In genomic region chr17:43791589-43791988, GRCh38 we compare ENCODE assay signal across 9 cellular contexts. TPM values are rescaled to one million over a fixed set of nuclear protein-coding genes. Genes with fewer than 3 reads are reported as not detected.
DNase-seq lines count a peak whose midpoint lies in the region; ATAC-seq, FAIRE-seq and TF ChIP-seq lines count a peak whose summit lies in the region.
"Had no signal": no experiment of that assay in that cellular context is flagged by ENCODE, and none has a peak within 500 bp of the region (broad histone marks: within the 10 kb centered on the region; RNA-seq: fewer than 3 reads in every experiment).

No MANE protein-coding gene starts in this region.

- H3K9ac ChIP-seq in endothelial cell of umbilical vein (replicated peaks; ENCODE audit: extremely low read depth, insufficient read depth, low read length): no peak overlapping the region

- ATAC-seq in activated naive CD8-positive, alpha-beta T cell treated with anti-CD3 and anti-CD28 coated beads, Interleukin-2, amount 50 U/mL, for 24 hours: peak; percentile 46
- ATAC-seq in sciatic nerve: no peak

- no peaks in the 10 kb centered on the region for H4K20me1 ChIP-seq in endothelial cell of umbilical vein (replicated peaks; ENCODE audit: control insufficient read depth, extremely low read depth, insufficient read depth, low read length)

- POLR2A ChIA-PET in endothelial cell of umbilical vein (lab: Charles Lee): interaction anchor here (0.6 kb wide), 1 partner anchor 229 kb away, joined by 10 read pairs; no protein-coding TSS in a partner anchor

- no peak for DNase-seq in activated naive CD8-positive, alpha-beta T cell treated with anti-CD3 and anti-CD28 coated beads, Interleukin-2, amount 50 U/mL, for 24 hours
- no peak for DNase-seq in activated naive CD8-positive, alpha-beta T cell treated with anti-CD3 and anti-CD28 coated beads for 36 hours
- DNase-seq in NCI-H69 (lab: John Stamatoyannopoulos, UW): peak; percentile 29
- DNase-seq in endothelial cell of umbilical vein (ENCODE audit: low read depth, low spot score): peak; percentile 40
- DNase-seq in testis: peak; percentile 67
- no peak for DNase-seq in suprapubic skin (ENCODE audit: low spot score in 2 of 2)
- no peak for DNase-seq in stimulated activated naive CD4-positive, alpha-beta T cell (lab: John Stamatoyannopoulos, UW)
- no peak for DNase-seq in sciatic nerve (ENCODE audit: low spot score)

- H3K79me2 ChIP-seq in endothelial cell of umbilical vein (ENCODE audit: control insufficient read depth, insufficient read depth, low read length): no peaks in the 10 kb centered on the region

- no peaks in the 10 kb centered on the region for H3K9me3 Mint-ChIP-seq in activated naive CD8-positive, alpha-beta T cell treated with anti-CD3 and anti-CD28 coated beads, Interleukin-2, amount 50 U/mL, for 24 hours
- no peaks in the 10 kb centered on the region for H3K9me3 Mint-ChIP-seq in activated naive CD8-positive, alpha-beta T cell treated with anti-CD3 and anti-CD28 coated beads for 36 hours

- H3K27ac ChIP-seq in endothelial cell of umbilical vein (ENCODE audit: insufficient read depth, low read depth, low read length): no peak overlapping the region
- no peak overlapping the region for H3K27ac ChIP-seq in testis
- no peak overlapping the region for H3K27ac ChIP-seq in suprapubic skin

- H3K4me1 Mint-ChIP-seq in activated naive CD8-positive, alpha-beta T cell treated with anti-CD3 and anti-CD28 coated beads, Interleukin-2, amount 50 U/mL, for 24 hours: no peaks in the 10 kb centered on the region
- no peaks in the 10 kb centered on the region for H3K4me1 Mint-ChIP-seq in activated naive CD8-positive, alpha-beta T cell treated with anti-CD3 and anti-CD28 coated beads for 36 hours

- H3K4me1 ChIP-seq in endothelial cell of umbilical vein (ENCODE audit: control insufficient read depth, extremely low read depth, insufficient read depth, low read length) (no peaks in the 10 kb centered on the region), testis (no peaks in the 10 kb centered on the region), suprapubic skin (peaks cover 14% of the 10 kb centered on the region)

- H3K36me3 ChIP-seq in endothelial cell of umbilical vein (ENCODE audit: control insufficient read depth in 2 of 2, extremely low read depth in 1 of 2, insufficient read depth in 2 of 2, low read length in 2 of 2) (no peaks in the 10 kb centered on the region), testis (ENCODE audit: low read depth, missing control alignments) (no peaks in the 10 kb centered on the region), suprapubic skin (no peaks in the 10 kb centered on the region)

- TF ChIP-seq EP300 in suprapubic skin (IDR thresholded peaks at IDR 0.05): no peak

- TF ChIP-seq CTCF in endothelial cell of umbilical vein (IDR thresholded peaks at IDR 0.05; ENCODE audit: extremely low read depth in 1 of 2, insufficient read depth in 1 of 2, low read depth in 1 of 2, low read length in 2 of 2) (no peak), testis (IDR thresholded peaks at IDR 0.05) (no peak), suprapubic skin (IDR thresholded peaks at IDR 0.05) (no peak)

- H2AFZ ChIP-seq in endothelial cell of umbilical vein (ENCODE audit: low read depth, low read length): peak overlapping the region; percentile 45

- BruUV-seq in endothelial cell of umbilical vein (replicated peaks; lab: Mats Ljungman, UMichigan): no TSS peak

- H3K27me3 ChIP-seq in endothelial cell of umbilical vein (ENCODE audit: control insufficient read depth in 2 of 2, insufficient read depth in 2 of 2, low read length in 2 of 2) (peaks cover 0 to 1% of the 10 kb centered on the region in 2 experiments), testis (no peaks in the 10 kb centered on the region), suprapubic skin (no peaks in the 10 kb centered on the region)

- dilution Hi-C loops in endothelial cell of umbilical vein (cut with MboI; ENCODE audit: extremely low pct_ligation_motif_present, low sequenced_read_pairs): no loop called here

- no peak overlapping the region for H3K27ac Mint-ChIP-seq in activated naive CD8-positive, alpha-beta T cell treated with anti-CD3 and anti-CD28 coated beads, Interleukin-2, amount 50 U/mL, for 24 hours
- no peak overlapping the region for H3K27ac Mint-ChIP-seq in activated naive CD8-positive, alpha-beta T cell treated with anti-CD3 and anti-CD28 coated beads for 36 hours

- H3K9me3 ChIP-seq in endothelial cell of umbilical vein (replicated peaks; ENCODE audit: control insufficient read depth, insufficient read depth, low read length) (no peaks in the 10 kb centered on the region), testis (no peaks in the 10 kb centered on the region), suprapubic skin (no peaks in the 10 kb centered on the region)

- 6 to 12% methylated on average over 3 of the region's 3 CpGs for WGBS in testis, 2 donors
- WGBS in suprapubic skin: 20% methylated on average over 3 of the region's 3 CpGs

- no peak overlapping the region for H3K4me3 Mint-ChIP-seq in activated naive CD8-positive, alpha-beta T cell treated with anti-CD3 and anti-CD28 coated beads, Interleukin-2, amount 50 U/mL, for 24 hours
- no peak overlapping the region for H3K4me3 Mint-ChIP-seq in activated naive CD8-positive, alpha-beta T cell treated with anti-CD3 and anti-CD28 coated beads for 36 hours

- H3K27me3 Mint-ChIP-seq in activated naive CD8-positive, alpha-beta T cell treated with anti-CD3 and anti-CD28 coated beads, Interleukin-2, amount 50 U/mL, for 24 hours: peaks cover 17% of the 10 kb centered on the region
- peaks cover 40% of the 10 kb centered on the region for H3K27me3 Mint-ChIP-seq in activated naive CD8-positive, alpha-beta T cell treated with anti-CD3 and anti-CD28 coated beads for 36 hours

- no peak overlapping the region for H3K4me2 ChIP-seq in endothelial cell of umbilical vein (ENCODE audit: insufficient read depth, low read length)

- CTCF ChIA-PET in endothelial cell of umbilical vein (lab: Charles Lee): interaction anchor here (0.6 to 5.0 kb wide), 2 partner anchors 13 to 54 kb away, joined by 3 to 153 read pairs; partner anchors contain the start of gene CD300LG

- TF ChIP-seq POLR2A in endothelial cell of umbilical vein (IDR thresholded peaks at IDR 0.05; ENCODE audit: low read depth, low read length) (no peak), testis (IDR thresholded peaks at IDR 0.05) (no peak), suprapubic skin (IDR thresholded peaks at IDR 0.05) (no peak)

- H3K4me3 ChIP-seq in endothelial cell of umbilical vein (replicated peaks in 1 of 3; ENCODE audit: insufficient read depth in 1 of 3, low read depth in 1 of 3, low read length in 3 of 3): no peak overlapping the region
- no peak overlapping the region for H3K4me3 ChIP-seq in testis
- H3K4me3 ChIP-seq in suprapubic skin: no peak overlapping the region

- no peak for FAIRE-seq in endothelial cell of umbilical vein (lab: Jason Lieb, UNC)
- FAIRE-seq: colon had no signal

- intact Hi-C loops in endothelial cell of umbilical vein (cut with micrococcal nuclease): no loop called here
- intact Hi-C loops in testis (cut with DNase I; ENCODE audit: low total_unique reads): no loop called here
- intact Hi-C loops in sciatic nerve (cut with DNase I): no loop called here

- no peaks in the 10 kb centered on the region for H3K9me1 ChIP-seq in endothelial cell of umbilical vein (replicated peaks; ENCODE audit: control insufficient read depth, extremely low read depth, insufficient read depth, low read length)

- no peaks in the 10 kb centered on the region for H3K36me3 Mint-ChIP-seq in activated naive CD8-positive, alpha-beta T cell treated with anti-CD3 and anti-CD28 coated beads, Interleukin-2, amount 50 U/mL, for 24 hours (ENCODE audit: low read depth)
- no peaks in the 10 kb centered on the region for H3K36me3 Mint-ChIP-seq in activated naive CD8-positive, alpha-beta T cell treated with anti-CD3 and anti-CD28 coated beads for 36 hours

RNA-seq across cellular contexts. Expression of gene CFAP97D1, which starts 11.4 kb away (rescaled TPM):
- not detected for total RNA-seq in activated naive CD8-positive, alpha-beta T cell treated with anti-CD3 and anti-CD28 coated beads for 36 hours
- total RNA-seq in endothelial cell of umbilical vein: not detected in 2 replicates
- polyA plus RNA-seq in endothelial cell of umbilical vein: not detected in 2 replicates
- polyA plus RNA-seq in endothelial cell of umbilical vein (2011; cell fraction: cytosol; rRNA removed): not detected in 2 replicates
- polyA plus RNA-seq in endothelial cell of umbilical vein (2011; cell fraction: nucleus; rRNA removed): not detected in 2 replicates
- polyA plus RNA-seq in endothelial cell of umbilical vein (2012): not detected in 2 replicates
- not detected in 2 replicates for polyA minus RNA-seq in endothelial cell of umbilical vein
- polyA minus RNA-seq in endothelial cell of umbilical vein (2011; cell fraction: cytosol; rRNA and poly(A)+ RNA removed): not detected
- polyA minus RNA-seq in endothelial cell of umbilical vein (2011; cell fraction: nucleus; rRNA and poly(A)+ RNA removed): not detected in 2 replicates
- total RNA-seq in testis: 10 to 100 TPM in 1 of 2 donors, 1 to 10 TPM in 1; 6.3 to 20.0 TPM
- 32.4 TPM for polyA plus RNA-seq in testis (ENCODE audit: insufficient read depth, low read depth, low replicate concordance)
- total RNA-seq in suprapubic skin: under 1 TPM in 3 of 4 donors, not detected in 1; 0.10 to 0.48 (median 0.13) TPM
- not detected for total RNA-seq in sciatic nerve

RNA-seq across cellular contexts. Expression of gene DUSP3, which starts 12.8 kb away (rescaled TPM):
- total RNA-seq in activated naive CD8-positive, alpha-beta T cell treated with anti-CD3 and anti-CD28 coated beads for 36 hours: 10 to 100 TPM; 21.2 to 22.3 TPM
- total RNA-seq in endothelial cell of umbilical vein (51.4 and 57.7 TPM in 2 replicates), testis (10 to 100 TPM; 59.2 to 75.1 TPM), suprapubic skin (10 to 100 TPM; 34.8 to 48.5 (median 42.7) TPM), sciatic nerve (54.1 TPM)
- polyA plus RNA-seq in endothelial cell of umbilical vein (46.8 and 55.2 TPM in 2 replicates), testis (ENCODE audit: insufficient read depth, low read depth, low replicate concordance) (54.8 TPM)
- polyA plus RNA-seq in endothelial cell of umbilical vein (2011; cell fraction: cytosol; rRNA removed): 37.1 and 43.9 TPM in 2 replicates
- polyA plus RNA-seq in endothelial cell of umbilical vein (2011; cell fraction: nucleus; rRNA removed): 50.4 and 52.5 TPM in 2 replicates
- 39.6 and 55.8 TPM in 2 replicates for polyA plus RNA-seq in endothelial cell of umbilical vein (2012)
- polyA minus RNA-seq in endothelial cell of umbilical vein: 66.2 and 71.7 TPM in 2 replicates
- 27.1 TPM for polyA minus RNA-seq in endothelial cell of umbilical vein (2011; cell fraction: cytosol; rRNA and poly(A)+ RNA removed)
- polyA minus RNA-seq in endothelial cell of umbilical vein (2011; cell fraction: nucleus; rRNA and poly(A)+ RNA removed): 32.3 and 40.5 TPM in 2 replicates

RNA-seq across cellular contexts. Expression of gene SOST, which starts 33.0 kb away (rescaled TPM):
- total RNA-seq in activated naive CD8-positive, alpha-beta T cell treated with anti-CD3 and anti-CD28 coated beads for 36 hours: not detected
- total RNA-seq in endothelial cell of umbilical vein (not detected in 2 replicates), testis (under 1 TPM in 1 of 2 donors, not detected in 1; 0.24 TPM), suprapubic skin (not detected), sciatic nerve (not detected)
- polyA plus RNA-seq in endothelial cell of umbilical vein (not detected in 2 replicates), testis (ENCODE audit: insufficient read depth, low read depth, low replicate concordance) (not detected)
- not detected in 2 replicates for polyA plus RNA-seq in endothelial cell of umbilical vein (2011; cell fraction: cytosol; rRNA removed)
- not detected in 2 replicates for polyA plus RNA-seq in endothelial cell of umbilical vein (2011; cell fraction: nucleus; rRNA removed)
- not detected in 2 replicates for polyA plus RNA-seq in endothelial cell of umbilical vein (2012)
- polyA minus RNA-seq in endothelial cell of umbilical vein: not detected in 2 replicates
- not detected for polyA minus RNA-seq in endothelial cell of umbilical vein (2011; cell fraction: cytosol; rRNA and poly(A)+ RNA removed)
- polyA minus RNA-seq in endothelial cell of umbilical vein (2011; cell fraction: nucleus; rRNA and poly(A)+ RNA removed): not detected in 2 replicates

RNA-seq across cellular contexts. Expression of gene MPP3, which starts 41.4 kb away (rescaled TPM):
- total RNA-seq in activated naive CD8-positive, alpha-beta T cell treated with anti-CD3 and anti-CD28 coated beads for 36 hours: 1 to 10 TPM in 1 of 2 experiments, under 1 TPM in 1; 0.80 to 1.1 TPM
- total RNA-seq in endothelial cell of umbilical vein (10.8 and 11.3 TPM in 2 replicates), testis (10 to 100 TPM; 16.7 to 18.2 TPM), suprapubic skin (1 to 10 TPM; 5.4 to 8.0 (median 5.9) TPM), sciatic nerve (13.8 TPM)
- polyA plus RNA-seq in endothelial cell of umbilical vein (5.4 and 6.1 TPM in 2 replicates), testis (ENCODE audit: insufficient read depth, low read depth, low replicate concordance) (5.9 TPM)
- 3.0 and 4.9 TPM in 2 replicates for polyA plus RNA-seq in endothelial cell of umbilical vein (2011; cell fraction: cytosol; rRNA removed)
- 54.8 and 65.0 TPM in 2 replicates for polyA plus RNA-seq in endothelial cell of umbilical vein (2011; cell fraction: nucleus; rRNA removed)
- 7.3 and 8.6 TPM in 2 replicates for polyA plus RNA-seq in endothelial cell of umbilical vein (2012)
- 8.8 and 12.2 TPM in 2 replicates for polyA minus RNA-seq in endothelial cell of umbilical vein
- 4.1 TPM for polyA minus RNA-seq in endothelial cell of umbilical vein (2011; cell fraction: cytosol; rRNA and poly(A)+ RNA removed)
- polyA minus RNA-seq in endothelial cell of umbilical vein (2011; cell fraction: nucleus; rRNA and poly(A)+ RNA removed): 14.7 and 19.7 TPM in 2 replicates

RNA-seq across cellular contexts. Expression of gene CD300LG, which starts 55.4 kb away (rescaled TPM):
- total RNA-seq in activated naive CD8-positive, alpha-beta T cell treated with anti-CD3 and anti-CD28 coated beads for 36 hours: not detected
- not detected in 2 replicates for total RNA-seq in endothelial cell of umbilical vein
- polyA plus RNA-seq in endothelial cell of umbilical vein: not detected in 2 replicates
- polyA plus RNA-seq in endothelial cell of umbilical vein (2011; cell fraction: cytosol; rRNA removed): not detected in 2 replicates
- not detected in 2 replicates for polyA plus RNA-seq in endothelial cell of umbilical vein (2011; cell fraction: nucleus; rRNA removed)
- polyA plus RNA-seq in endothelial cell of umbilical vein (2012): not detected in 2 replicates
- polyA minus RNA-seq in endothelial cell of umbilical vein: not detected in 2 replicates
- polyA minus RNA-seq in endothelial cell of umbilical vein (2011; cell fraction: cytosol; rRNA and poly(A)+ RNA removed): not detected
- not detected in 2 replicates for polyA minus RNA-seq in endothelial cell of umbilical vein (2011; cell fraction: nucleus; rRNA and poly(A)+ RNA removed)
- total RNA-seq in testis: 10 to 100 TPM; 48.4 to 53.9 TPM
- 49.2 TPM for polyA plus RNA-seq in testis (ENCODE audit: insufficient read depth, low read depth, low replicate concordance)
- 10 to 100 TPM in 2 of 4 donors, 1 to 10 TPM in 2; 6.8 to 21.4 (median 9.5) TPM for total RNA-seq in suprapubic skin
- 22.8 TPM for total RNA-seq in sciatic nerve

Comparison
In these comparisons a context has a peak if more than half of its experiments do, and no peak if none do; other contexts are left out.
1. DNase-seq: peak in NCI-H69 (single experiment), endothelial cell of umbilical vein (single experiment) and testis (single experiment); none in activated naive CD8-positive, alpha-beta T cell treated with anti-CD3 and anti-CD28 coated beads, Interleukin-2, amount 50 U/mL, for 24 hours (single experiment), activated naive CD8-positive, alpha-beta T cell treated with anti-CD3 and anti-CD28 coated beads for 36 hours (single experiment), suprapubic skin (0 of 2), stimulated activated naive CD4-positive, alpha-beta T cell (0 of 6) and sciatic nerve (single experiment).